In genomic region chr18:35964319-35964718, GRCh38 we compare ENCODE assay signal across 19 cellular contexts.
"Had no signal": no experiment of that assay in that cellular context is flagged by ENCODE, and none has a peak within 500 bp of the region (broad histone marks: within the 10 kb centered on the region; RNA-seq: fewer than 3 reads in every experiment).

No MANE protein-coding gene starts in this region.

- H3K9me3 Mint-ChIP-seq: stimulated activated memory B cell treated with anti-CD40 and anti-IgM and Interleukin-4, amounts not matched to agents 10 μg/mL and 1 μg/mL and 100 μg/mL, for 72 hours; stimulated activated naive CD8-positive, alpha-beta T cell treated with anti-CD3 and anti-CD28 coated beads, Interleukin-15, Interleukin-2, amounts not matched to agents 100 ng/mL and 50 ng/mL, for 24 hours had no signal

- FAIRE-seq: islet of Langerhans had no signal

- H3K4me3 Mint-ChIP-seq: naive thymus-derived CD4-positive, alpha-beta T cell; nephron progenitor cell; stimulated activated memory B cell treated with anti-CD40 and anti-IgM and Interleukin-4, amounts not matched to agents 10 μg/mL and 1 μg/mL and 100 μg/mL, for 72 hours; stimulated activated naive CD8-positive, alpha-beta T cell treated with anti-CD3 and anti-CD28 coated beads, Interleukin-15, Interleukin-2, amounts not matched to agents 100 ng/mL and 50 ng/mL, for 24 hours had no signal

- ATAC-seq: gastrocnemius medialis; heart right ventricle; naive thymus-derived CD4-positive, alpha-beta T cell; right lobe of liver; stimulated activated memory B cell treated with anti-CD40 and anti-IgM and Interleukin-4, amounts not matched to agents 10 μg/mL and 1 μg/mL and 100 μg/mL, for 72 hours had no signal

- H3K4me1 Mint-ChIP-seq: nephron progenitor cell had no signal

- H3K27ac Mint-ChIP-seq: nephron progenitor cell; stimulated activated memory B cell treated with anti-CD40 and anti-IgM and Interleukin-4, amounts not matched to agents 10 μg/mL and 1 μg/mL and 100 μg/mL, for 72 hours; stimulated activated naive CD8-positive, alpha-beta T cell treated with anti-CD3 and anti-CD28 coated beads, Interleukin-15, Interleukin-2, amounts not matched to agents 100 ng/mL and 50 ng/mL, for 24 hours had no signal

- DNase-seq: dorsolateral prefrontal cortex; effector CD8-positive, alpha-beta T cell; gastrocnemius medialis; heart right ventricle; hypothalamus; kidney glomerular epithelial cell; naive thymus-derived CD4-positive, alpha-beta T cell; nephron progenitor cell; retina; right lobe of liver; stimulated activated CD4-positive, alpha-beta T cell treated with anti-CD3 and anti-CD28 coated beads, Interleukin-4, amount 100 ng/mL, for 1 hour; stimulated activated CD8-positive, alpha-beta memory T cell treated with anti-CD3 and anti-CD28 coated beads, Interleukin-4, amount 100 ng/mL, for 48 hours; tibial artery; upper lobe of left lung; uterus had no signal

- H3K4me3 ChIP-seq: dorsolateral prefrontal cortex, gastrocnemius medialis, heart right ventricle, prostate gland, right lobe of liver, tibial artery, upper lobe of left lung, uterus had no signal

- H3K36me3 Mint-ChIP-seq: stimulated activated memory B cell treated with anti-CD40 and anti-IgM and Interleukin-4, amounts not matched to agents 10 μg/mL and 1 μg/mL and 100 μg/mL, for 72 hours had no signal

- H3K27me3 ChIP-seq: dorsolateral prefrontal cortex, right lobe of liver, tibial artery, upper lobe of left lung, uterus had no signal

- H3K36me3 ChIP-seq: gastrocnemius medialis, heart right ventricle, prostate gland, right lobe of liver, tibial artery, upper lobe of left lung, uterus had no signal
